In the genomic region with DNA sequence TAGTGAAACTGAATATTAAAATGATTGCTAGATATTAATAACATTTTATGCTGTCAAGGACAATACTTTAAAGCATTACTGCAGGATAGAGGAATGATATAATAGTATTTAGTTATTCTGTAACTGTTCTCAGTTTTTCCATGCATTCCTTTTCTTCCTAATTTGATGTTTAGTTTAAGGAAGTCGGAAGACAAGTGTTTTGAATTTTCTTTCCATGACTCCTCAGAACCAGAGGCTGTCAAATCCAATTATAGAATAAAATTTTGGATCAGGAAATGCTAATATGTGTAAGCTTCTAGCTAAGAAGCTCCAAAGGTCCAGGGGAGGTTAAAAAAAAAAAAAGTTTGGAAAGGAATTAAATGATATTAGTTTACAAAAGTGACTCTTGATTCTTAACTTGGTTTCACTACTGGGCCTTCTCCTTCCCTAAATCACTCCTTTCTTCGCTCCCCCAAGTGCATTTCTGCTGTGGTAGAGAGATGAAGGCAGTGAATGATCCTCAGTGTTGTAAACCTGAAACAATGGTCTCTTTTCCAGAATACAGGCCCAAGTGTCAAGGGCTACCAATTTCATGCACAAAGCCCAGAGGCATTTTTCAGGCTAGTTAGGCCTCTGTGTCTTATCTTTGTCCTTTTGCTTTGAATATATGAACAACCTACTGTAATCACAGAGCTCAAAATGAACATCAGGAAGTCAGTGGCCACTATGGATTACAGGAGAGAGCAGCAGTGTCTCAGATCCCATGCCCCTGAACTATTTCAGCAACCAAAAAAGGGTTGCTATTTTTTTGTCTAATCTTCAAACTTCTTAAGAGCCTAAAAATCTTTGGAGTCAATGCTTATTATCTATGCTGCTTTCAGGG, we compare ENCODE assay signal across 8 cellular contexts. TPM values are rescaled to one million over a fixed set of nuclear protein-coding genes. Genes with fewer than 3 reads are reported as not detected.
DNase-seq lines count a peak whose midpoint lies in the region; TF ChIP-seq lines count a peak whose summit lies in the region.

No MANE protein-coding gene starts in this region.

- intact Hi-C loops in Caco-2 (cut with micrococcal nuclease; ENCODE audit: unreplicated experiment): no loop called here
- intact Hi-C loops in esophagus muscularis mucosa (cut with DNase I): loop anchor here (10.0 kb wide), 1 partner anchor 401 kb away; no protein-coding TSS in a partner anchor

- H3K36me3 ChIP-seq in Caco-2 (ENCODE audit: control insufficient read depth, insufficient read depth, low read length): no peaks in the 10 kb centered on the region
- peaks cover 0 to 5% (median 0%) of the 10 kb centered on the region in 4 donors for H3K36me3 ChIP-seq in esophagus muscularis mucosa

- peaks cover 30% of the 10 kb centered on the region for H3K36me3 Mint-ChIP-seq in Caco-2 (ENCODE audit: insufficient read depth, unreplicated experiment)

- DNase-seq in Caco-2 (no peak), SK-MEL-5 (ENCODE audit: low read depth, low spot score) (peak; percentile 99), esophagus muscularis mucosa (ENCODE audit: extremely low spot score) (no peak), pons (ENCODE audit: low spot score) (peak; percentile 95), GM20000 (ENCODE audit: low spot score) (no peak), GM13977 (ENCODE audit: low spot score) (no peak), OCI-M2 (lab: John Stamatoyannopoulos, UW; ENCODE audit: unreplicated experiment) (no peak)
- no peak for DNase-seq in activated effector memory CD4-positive, alpha-beta T cell treated with Interleukin-2 at 50 U/mL for 16 hours

- no TSS peak for BruUV-seq in Caco-2 (replicated peaks; lab: Mats Ljungman, UMichigan)

- H3K9me3 ChIP-seq in Caco-2 (no peaks in the 10 kb centered on the region), esophagus muscularis mucosa (no peaks in the 10 kb centered on the region)

- peak overlapping the region; percentile 96 to 97 (median 96) for H3K27ac ChIP-seq in esophagus muscularis mucosa (replicated peaks in 1 of 4)

- TF ChIP-seq POLR2A in esophagus muscularis mucosa (IDR thresholded peaks at IDR 0.05; ENCODE audit: low read depth): no peak

- no peak overlapping the region for H3K4me3 Mint-ChIP-seq in Caco-2 (ENCODE audit: unreplicated experiment)

- in situ Hi-C loops in SK-MEL-5 (cut with HindIII; ENCODE audit: low pct_unique_long_range_greater_than_20kb, low sequenced_read_pairs): no loop called here
- in situ Hi-C loops in GM13977 (cut with MboI; ENCODE audit: low pct_unique_long_range_greater_than_20kb, low sequenced_read_pairs, unreplicated experiment): no loop called here

- no peak for TF ChIP-seq CTCF in Caco-2 (IDR thresholded peaks at IDR 0.05; ENCODE audit: insufficient read depth in 1 of 2, low read depth in 1 of 2, low read length in 1 of 2, severe bottlenecking in 1 of 2, unreplicated experiment in 1 of 2)
- TF ChIP-seq CTCF in esophagus muscularis mucosa (IDR thresholded peaks at IDR 0.05): no peak
- TF ChIP-seq CTCF in GM20000 (IDR thresholded peaks at IDR 0.05; ENCODE audit: extremely low read depth, missing control alignments): no peak
- TF ChIP-seq CTCF in GM13977 (IDR thresholded peaks at IDR 0.05; ENCODE audit: extremely low read depth, insufficient read depth, missing control alignments): no peak

- peaks cover 40% of the 10 kb centered on the region for H3K4me1 ChIP-seq in Caco-2
- peaks cover 28 to 88% (median 81%) of the 10 kb centered on the region in 4 donors for H3K4me1 ChIP-seq in esophagus muscularis mucosa

- CTCF ChIA-PET in Caco-2 (lab: Charles Lee): no interaction called here

- peaks cover 41% of the 10 kb centered on the region for H3K4me1 Mint-ChIP-seq in Caco-2 (ENCODE audit: low read depth, unreplicated experiment)

- H3K27me3 Mint-ChIP-seq in Caco-2 (ENCODE audit: insufficient read depth, unreplicated experiment): no peaks in the 10 kb centered on the region

- H3K9me3 Mint-ChIP-seq in Caco-2 (ENCODE audit: unreplicated experiment): no peaks in the 10 kb centered on the region

- WGBS in esophagus muscularis mucosa: 24% methylated on average over 2 of the region's 2 CpGs

- H3K4me3 ChIP-seq in Caco-2 (ENCODE audit: low read depth, low read length) (no peak overlapping the region), esophagus muscularis mucosa (peak overlapping the region in 1 of 4 donors; percentile 19)

- TF ChIP-seq EP300 in esophagus muscularis mucosa (IDR thresholded peaks at IDR 0.05): no peak

- H3K27me3 ChIP-seq in Caco-2 (replicated peaks; ENCODE audit: control insufficient read depth, insufficient read depth, low read length) (no peaks in the 10 kb centered on the region), esophagus muscularis mucosa (no peaks in the 10 kb centered on the region)

- H3K27ac Mint-ChIP-seq in Caco-2 (ENCODE audit: unreplicated experiment): peak overlapping the region; percentile 59

- POLR2A ChIA-PET in Caco-2 (lab: Charles Lee): interaction anchor here (1.0 kb wide), 1 partner anchor 16 kb away, joined by 3 read pairs; no protein-coding TSS in a partner anchor

RNA-seq across cellular contexts. Expression of a gene that starts 6.2 kb away (rescaled TPM):
- total RNA-seq in Caco-2 (2022): 69.3 and 73.9 TPM in 2 replicates
- total RNA-seq in SK-MEL-5 (2014; rRNA removed; shearing (Covaris generic)): 59.4 and 65.4 TPM in 2 replicates
- 58.3 and 70.1 TPM in 2 replicates for polyA plus RNA-seq in SK-MEL-5 (2015; cell fraction: cytosol; rRNA removed)
- 68.2 and 72.0 TPM in 2 replicates for polyA plus RNA-seq in SK-MEL-5 (2015; cell fraction: nucleus; rRNA removed)
- 10 to 100 TPM; 40.9 to 49.4 (median 46.7) TPM for total RNA-seq in esophagus muscularis mucosa

RNA-seq across cellular contexts. Expression of a gene that starts 15.5 kb away (rescaled TPM):
- 0.14 and 0.79 TPM in 2 replicates for total RNA-seq in Caco-2 (2022)
- total RNA-seq in SK-MEL-5 (2014; rRNA removed; shearing (Covaris generic)): 0.13 and 0.18 TPM in 2 replicates
- 0.06 TPM in 1 of 2 replicates, not detected in the other for polyA plus RNA-seq in SK-MEL-5 (2015; cell fraction: cytosol; rRNA removed)
- polyA plus RNA-seq in SK-MEL-5 (2015; cell fraction: nucleus; rRNA removed): 0.08 and 1.9 TPM in 2 replicates
- total RNA-seq in esophagus muscularis mucosa: 1 to 10 TPM; 1.4 to 3.5 (median 2.1) TPM

Comparison
In these comparisons a context has a peak if more than half of its experiments do, and no peak if none do; other contexts are left out.
1. DNase-seq: peak in SK-MEL-5 (single experiment) and pons (single experiment); none in Caco-2 (0 of 2), esophagus muscularis mucosa (single experiment), GM20000 (single experiment), GM13977 (single experiment), OCI-M2 (single experiment) and activated effector memory CD4-positive, alpha-beta T cell treated with Interleukin-2 at 50 U/mL for 16 hours (single experiment).